ENCODE assay signal across 19 cellular contexts in the genomic region with DNA sequence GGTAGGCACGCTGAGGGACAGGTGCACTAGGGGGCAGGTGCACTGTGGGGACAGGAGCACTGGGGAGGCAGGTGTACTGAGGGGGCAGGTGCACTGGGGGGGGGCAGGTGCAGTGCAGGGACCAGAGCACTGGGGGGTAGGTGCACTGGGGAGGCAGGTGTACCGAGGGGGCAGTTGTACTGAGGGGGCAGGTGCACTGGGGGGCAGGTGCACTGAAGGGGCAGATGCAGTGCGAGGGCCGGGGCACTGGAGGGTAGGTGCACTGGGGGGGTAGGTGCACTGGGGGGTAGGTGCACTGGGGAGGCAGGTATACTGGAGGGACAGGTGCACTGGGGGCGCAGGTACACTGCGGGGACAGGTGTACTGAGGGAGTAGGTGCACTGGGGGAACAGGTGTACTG. TPM values are rescaled to one million over a fixed set of nuclear protein-coding genes. Genes with fewer than 3 reads are reported as not detected.
"Had no signal": no experiment of that assay in that cellular context is flagged by ENCODE, and none has a peak within 500 bp of the region (broad histone marks: within the 10 kb centered on the region; RNA-seq: fewer than 3 reads in every experiment).

No MANE protein-coding gene starts in this region.

- ATAC-seq: left lobe of liver; naive thymus-derived CD8-positive, alpha-beta T cell; sciatic nerve; stimulated activated effector memory CD8-positive, alpha-beta T cell treated with anti-CD3 and anti-CD28 coated beads, Interleukin-12 subunit alpha, Interleukin-12 subunit beta, amount 100 ng/mL, for 72 hours had no signal

- H3K27me3 ChIP-seq: colonic mucosa, stomach, testis, tibial artery had no signal

- H3K36me3 Mint-ChIP-seq: naive thymus-derived CD8-positive, alpha-beta T cell; stimulated activated effector memory CD8-positive, alpha-beta T cell treated with anti-CD3 and anti-CD28 coated beads, Interleukin-12 subunit alpha, Interleukin-12 subunit beta, amount 100 ng/mL, for 72 hours; type B pancreatic cell had no signal

- H3K27ac Mint-ChIP-seq: dendritic cell treated with granulocyte-macrophage colony-stimulating factor and Interleukin-4, amounts not matched to agents 40 ng/mL and 50 ng/mL, for 4 days; progenitor cell of endocrine pancreas; stimulated activated effector memory CD8-positive, alpha-beta T cell treated with anti-CD3 and anti-CD28 coated beads, Interleukin-12 subunit alpha, Interleukin-12 subunit beta, amount 100 ng/mL, for 72 hours; type B pancreatic cell had no signal

- H3K4me1 Mint-ChIP-seq: naive thymus-derived CD8-positive, alpha-beta T cell; stimulated activated effector memory CD8-positive, alpha-beta T cell treated with anti-CD3 and anti-CD28 coated beads, Interleukin-12 subunit alpha, Interleukin-12 subunit beta, amount 100 ng/mL, for 72 hours had no signal

- H3K4me3 ChIP-seq: colonic mucosa, stomach, testis, tibial artery had no signal

- H3K4me3 Mint-ChIP-seq: dendritic cell treated with granulocyte-macrophage colony-stimulating factor and Interleukin-4, amounts not matched to agents 40 ng/mL and 50 ng/mL, for 4 days; naive thymus-derived CD8-positive, alpha-beta T cell; stimulated activated effector memory CD8-positive, alpha-beta T cell treated with anti-CD3 and anti-CD28 coated beads, Interleukin-12 subunit alpha, Interleukin-12 subunit beta, amount 100 ng/mL, for 72 hours; type B pancreatic cell had no signal

- DNase-seq: central memory CD4-positive, alpha-beta T cell; colonic mucosa; effector memory CD4-positive, alpha-beta T cell; head of caudate nucleus; mammary epithelial cell; naive thymus-derived CD8-positive, alpha-beta T cell; stimulated activated CD4-positive, alpha-beta T cell treated with anti-CD3 and anti-CD28 coated beads, Interleukin-2, amount 100 ng/mL, for 24 hours; stimulated activated CD4-positive, alpha-beta T cell treated with anti-CD3 and anti-CD28 coated beads, Interleukin-4, amount 100 ng/mL, for 24 hours; stomach; testis; tibial artery had no signal

- H3K27me3 Mint-ChIP-seq: type B pancreatic cell had no signal

- H3K9me3 Mint-ChIP-seq: dendritic cell treated with granulocyte-macrophage colony-stimulating factor and Interleukin-4, amounts not matched to agents 40 ng/mL and 50 ng/mL, for 4 days; naive thymus-derived CD8-positive, alpha-beta T cell; stimulated activated effector memory CD8-positive, alpha-beta T cell treated with anti-CD3 and anti-CD28 coated beads, Interleukin-12 subunit alpha, Interleukin-12 subunit beta, amount 100 ng/mL, for 72 hours; type B pancreatic cell had no signal

- H3K4me1 ChIP-seq: colonic mucosa, parathyroid adenoma, testis had no signal

- H3K27ac ChIP-seq: colonic mucosa, neutrophil, parathyroid adenoma, stomach, testis had no signal

- H3K9me3 ChIP-seq: colonic mucosa, neutrophil, stomach, testis, tibial artery had no signal

- H3K36me3 ChIP-seq: colonic mucosa, neutrophil, stomach, tibial artery had no signal

RNA-seq across cellular contexts. Expression of a gene that starts 39.5 kb away (rescaled TPM):
- total RNA-seq: naive thymus-derived CD8-positive, alpha-beta T cell had no signal
